ENCODE assay signal across 13 cellular contexts in genomic region chr17:63116967-63117366, GRCh38.
A peak's percentile ranks its signal among the peaks of the same experiment; 100 is the strongest.
DNase-seq lines count a peak whose midpoint lies in the region; ATAC-seq, FAIRE-seq and TF ChIP-seq lines count a peak whose summit lies in the region.
"Had no signal": no experiment of that assay in that cellular context is flagged by ENCODE, and none has a peak within 500 bp of the region (broad histone marks: within the 10 kb centered on the region; RNA-seq: fewer than 3 reads in every experiment).

No MANE protein-coding gene starts in this region.

- H3K79me1 ChIP-seq in mesenchymal stem cell (replicated peaks; ENCODE audit: low read length, poor library complexity, severe bottlenecking) = peaks cover 21% of the 10 kb centered on the region

- no peak overlapping the region for H3K4ac ChIP-seq in mesenchymal stem cell (ENCODE audit: low read depth in 1 of 2, low read length in 2 of 2)

- H3K9me3 ChIP-seq in BE2C = no peaks in the 10 kb centered on the region
- no peaks in the 10 kb centered on the region for H3K9me3 ChIP-seq in mesenchymal stem cell (ENCODE audit: control insufficient read depth, low read length)
- no peaks in the 10 kb centered on the region for H3K9me3 ChIP-seq in ascending aorta

- no peak for FAIRE-seq in GM12892 (lab: Jason Lieb, UNC)

- H3K4me1 ChIP-seq in BE2C = peaks cover 14% of the 10 kb centered on the region
- no peaks in the 10 kb centered on the region for H3K4me1 ChIP-seq in mesenchymal stem cell (ENCODE audit: control insufficient read depth, insufficient read depth, low read depth, low read length)
- H3K4me1 ChIP-seq in ascending aorta = no peaks in the 10 kb centered on the region

- H2AK5ac ChIP-seq in mesenchymal stem cell (ENCODE audit: low read length, severe bottlenecking) = no peak overlapping the region

- H3K14ac ChIP-seq in mesenchymal stem cell (ENCODE audit: low read length in 2 of 2) = no peak overlapping the region

- no peak overlapping the region for H3K27ac ChIP-seq in mesenchymal stem cell (ENCODE audit: low read length, poor library complexity, severe bottlenecking)
- H3K27ac ChIP-seq in ascending aorta = no peak overlapping the region

- no peak overlapping the region for H3K9ac ChIP-seq in mesenchymal stem cell (ENCODE audit: low read length)

- ATAC-seq in HG03196 (IDR thresholded peaks at IDR 0.05; ENCODE audit: unreplicated experiment) = no peak
- no peak for ATAC-seq in HG03025 (IDR thresholded peaks at IDR 0.05; ENCODE audit: low FRiP score, unreplicated experiment)
- ATAC-seq: activated T-cell treated with anti-CD3 and anti-CD28 coated beads, Interleukin-2, amount 50 U/mL, for 72 hours; CD8-positive, alpha-beta T cell; effector memory CD8-positive, alpha-beta T cell had no signal

- H3K27me3 ChIP-seq in BE2C (no peaks in the 10 kb centered on the region), mesenchymal stem cell (ENCODE audit: control insufficient read depth in 1 of 2, insufficient read depth in 1 of 2, low read length in 2 of 2) (no peaks in the 10 kb centered on the region), ascending aorta (no peaks in the 10 kb centered on the region)

- H2BK15ac ChIP-seq in mesenchymal stem cell (ENCODE audit: low read depth, poor library complexity, severe bottlenecking) = no peak overlapping the region

- H2BK5ac ChIP-seq in mesenchymal stem cell (ENCODE audit: low read depth, low read length, poor library complexity, severe bottlenecking) = no peak overlapping the region

- H3K36me3 ChIP-seq in BE2C = no peaks in the 10 kb centered on the region; the same call in none of the 2 replicates
- no peaks in the 10 kb centered on the region for H3K36me3 ChIP-seq in mesenchymal stem cell (ENCODE audit: control insufficient read depth in 1 of 2, insufficient read depth in 2 of 2, low read depth in 1 of 2, low read length in 2 of 2)
- no peaks in the 10 kb centered on the region for H3K36me3 ChIP-seq in ascending aorta

- no peak overlapping the region for H3K18ac ChIP-seq in mesenchymal stem cell (ENCODE audit: low read depth in 1 of 2, low read length in 2 of 2)

- H3K4me3 ChIP-seq in BE2C (ENCODE audit: low read depth, low read length) (no peak overlapping the region), mesenchymal stem cell (ENCODE audit: insufficient read depth in 1 of 2, low read depth in 1 of 2, low read length in 2 of 2) (no peak overlapping the region), ascending aorta (no peak overlapping the region)

- H2BK120ac ChIP-seq in mesenchymal stem cell (ENCODE audit: low read depth, low read length) = no peak overlapping the region

- no peak overlapping the region for H4K91ac ChIP-seq in mesenchymal stem cell (ENCODE audit: low read length)

- no peak overlapping the region for H2AFZ ChIP-seq in mesenchymal stem cell (ENCODE audit: low read depth, low read length)

- no peak overlapping the region for H3K23ac ChIP-seq in mesenchymal stem cell (ENCODE audit: low read length in 2 of 2)

- no peak overlapping the region for H2BK12ac ChIP-seq in mesenchymal stem cell (ENCODE audit: low read length in 2 of 2)

- TF ChIP-seq POLR2A in GM12892 (IDR thresholded peaks at IDR 0.05; ENCODE audit: low read depth, low read length) = no peak

- no peak overlapping the region for H3K4me2 ChIP-seq in mesenchymal stem cell (ENCODE audit: low read length, poor library complexity, severe bottlenecking)

- intact Hi-C loops in ascending aorta (cut with DNase I) = no loop called here

- 86% methylated on average over 3 of the region's 4 CpGs for WGBS in mesenchymal stem cell

- DNase-seq in BE2C (peak; percentile 58), NCI-H1417 treated with DMSO at 0.1 percent for 48 hours (lab: John Stamatoyannopoulos, UW) (peak; percentile 8), cerebellar cortex (ENCODE audit: low spot score) (peak; percentile 43), mesenchymal stem cell (peak; percentile 43), ascending aorta (ENCODE audit: low spot score in 2 of 2) (no peak), GM12892 (ENCODE audit: insufficient read length) (no peak)
- DNase-seq: activated T-cell treated with anti-CD3 and anti-CD28 coated beads, Interleukin-2, amount 50 U/mL, for 72 hours; CD8-positive, alpha-beta T cell; effector memory CD8-positive, alpha-beta T cell; stimulated activated CD4-positive, alpha-beta T cell treated with anti-CD3 and anti-CD28 coated beads, Interleukin-4, amount 100 ng/mL, for 4 hours; T-helper 2 cell had no signal

- TF ChIP-seq CTCF in BE2C (IDR thresholded peaks at IDR 0.05; ENCODE audit: low read depth, low read length) (no peak), ascending aorta (IDR thresholded peaks at IDR 0.05) (no peak)

- H4K8ac ChIP-seq in mesenchymal stem cell (ENCODE audit: low read length) = no peak overlapping the region

Comparison
In these comparisons a context has a peak if more than half of its experiments do, and no peak if none do; other contexts are left out.
1. DNase-seq: peak in BE2C (single experiment), NCI-H1417 treated with DMSO at 0.1 percent for 48 hours (single experiment), cerebellar cortex (single experiment) and mesenchymal stem cell (single experiment); none in ascending aorta (0 of 2) and GM12892 (single experiment).